Comparison of ENCODE assay signal across 1 cellular context in the genomic region with DNA sequence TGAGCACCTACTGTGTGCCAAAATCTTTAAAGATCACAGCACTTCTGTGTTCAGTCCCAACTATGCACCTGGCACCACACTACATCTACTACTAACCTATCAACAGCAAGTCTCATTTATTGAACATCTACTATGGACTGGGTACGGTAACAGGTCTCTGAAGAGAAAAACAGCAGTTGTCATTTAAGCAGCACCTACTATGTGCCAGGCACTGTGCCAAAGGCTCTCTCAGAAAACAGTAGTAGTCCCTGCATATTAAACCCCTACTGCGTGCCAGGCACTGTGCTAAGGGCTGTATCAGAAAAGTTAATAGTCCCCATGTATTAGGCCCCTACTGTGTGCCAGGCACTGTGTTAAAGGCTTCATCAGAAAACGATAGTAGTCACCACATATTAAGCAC.
TF ChIP-seq lines count a peak whose summit lies in the region.

No MANE protein-coding gene starts in this region.

TF ChIP-seq in HepG2, 621 proteins besides CTCF, POLR2A, EP300 and RAD21 (continued from another document):
- TF ChIP-seq, protein P1, sequence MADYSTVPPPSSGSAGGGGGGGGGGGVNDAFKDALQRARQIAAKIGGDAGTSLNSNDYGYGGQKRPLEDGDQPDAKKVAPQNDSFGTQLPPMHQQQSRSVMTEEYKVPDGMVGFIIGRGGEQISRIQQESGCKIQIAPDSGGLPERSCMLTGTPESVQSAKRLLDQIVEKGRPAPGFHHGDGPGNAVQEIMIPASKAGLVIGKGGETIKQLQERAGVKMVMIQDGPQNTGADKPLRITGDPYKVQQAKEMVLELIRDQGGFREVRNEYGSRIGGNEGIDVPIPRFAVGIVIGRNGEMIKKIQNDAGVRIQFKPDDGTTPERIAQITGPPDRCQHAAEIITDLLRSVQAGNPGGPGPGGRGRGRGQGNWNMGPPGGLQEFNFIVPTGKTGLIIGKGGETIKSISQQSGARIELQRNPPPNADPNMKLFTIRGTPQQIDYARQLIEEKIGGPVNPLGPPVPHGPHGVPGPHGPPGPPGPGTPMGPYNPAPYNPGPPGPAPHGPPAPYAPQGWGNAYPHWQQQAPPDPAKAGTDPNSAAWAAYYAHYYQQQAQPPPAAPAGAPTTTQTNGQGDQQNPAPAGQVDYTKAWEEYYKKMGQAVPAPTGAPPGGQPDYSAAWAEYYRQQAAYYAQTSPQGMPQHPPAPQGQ (CRISPR knock-in tag; IDR thresholded peaks at IDR 0.05; ENCODE audit: borderline replicate concordance) = no peak
- TF ChIP-seq ZKSCAN1 (IDR thresholded peaks at IDR 0.05; ENCODE audit: low read length) = peak; percentile 95
- TF ChIP-seq MED8 (CRISPR knock-in tag; IDR thresholded peaks at IDR 0.05; ENCODE audit: insufficient replicate concordance) = no peak
- peak; percentile 47; the same call in 1 of the 2 replicates for TF ChIP-seq ZNF232 (CRISPR knock-in tag; IDR thresholded peaks at IDR 0.05; ENCODE audit: borderline replicate concordance)
- TF ChIP-seq ZBTB34 (CRISPR knock-in tag; IDR thresholded peaks at IDR 0.05) = no peak
